In genomic region chr11:232783-233565, GRCh38 we compare ENCODE assay signal across 18 cellular contexts. TPM values are rescaled to one million over a fixed set of nuclear protein-coding genes. Genes with fewer than 3 reads are reported as not detected.
DNase-seq lines count a peak whose midpoint lies in the region; ATAC-seq and TF ChIP-seq lines count a peak whose summit lies in the region.
"Had no signal": no experiment of that assay in that cellular context is flagged by ENCODE, and none has a peak within 500 bp of the region (broad histone marks: within the 10 kb centered on the region; RNA-seq: fewer than 3 reads in every experiment).

No MANE protein-coding gene starts in this region.

- H3K36me3 Mint-ChIP-seq in activated T-cell treated with anti-CD3 and anti-CD28 coated beads, Interleukin-2, amount 50 U/mL, for 72 hours (ENCODE audit: insufficient read depth in 2 of 2): peaks cover 0 to 1% of the 10 kb centered on the region in 2 donors
- H3K36me3 Mint-ChIP-seq in brain (peaks cover 26% of the 10 kb centered on the region), neural progenitor cell (peaks cover 11% of the 10 kb centered on the region)

- peak overlapping the region; percentile 5 for H3K27ac Mint-ChIP-seq in activated T-cell treated with anti-CD3 and anti-CD28 coated beads, Interleukin-2, amount 50 U/mL, for 72 hours
- H3K27ac Mint-ChIP-seq in brain (peak overlapping the region in 2 of 5 experiments; percentile 37 to 75), neural progenitor cell (peak overlapping the region; percentile 51)

- no peak for DNase-seq in activated T-cell treated with anti-CD3 and anti-CD28 coated beads, Interleukin-2, amount 50 U/mL, for 72 hours
- no peak for DNase-seq in activated T-cell treated with anti-CD3 and anti-CD28 coated beads, Interleukin-2, amount 50 U/mL, for 48 hours
- DNase-seq in H7 (peak; percentile 17), neural progenitor cell (ENCODE audit: low spot score) (no peak), SKM-1 treated with dmso at 0.1 percent for 144 hours (lab: John Stamatoyannopoulos, UW; ENCODE audit: unreplicated experiment) (no peak), upper lobe of right lung (no peak)
- DNase-seq: DND-41, GF-D8, KBM-7, NCI-H1092, NCI-H1694, NCI-H345, NCI-H526 treated with DMSO at 0.1 percent for 48 hours had no signal

- no peak overlapping the region for H3K4me3 Mint-ChIP-seq in activated T-cell treated with anti-CD3 and anti-CD28 coated beads, Interleukin-2, amount 50 U/mL, for 72 hours
- H3K4me3 Mint-ChIP-seq in brain (peak overlapping the region in 3 of 5 experiments; percentile 4 to 53 (median 6)), neural progenitor cell (peak overlapping the region; percentile 47)

- no peak overlapping the region for H3K4me2 ChIP-seq in neural progenitor cell

- no peaks in the 10 kb centered on the region for H3K27me3 Mint-ChIP-seq in activated T-cell treated with anti-CD3 and anti-CD28 coated beads, Interleukin-2, amount 50 U/mL, for 72 hours (ENCODE audit: low read depth)
- H3K27me3 Mint-ChIP-seq in brain: no peaks in the 10 kb centered on the region
- H3K27me3 Mint-ChIP-seq in neural progenitor cell (ENCODE audit: insufficient read depth, low read depth): peaks cover 4% of the 10 kb centered on the region

- H3K9me3 ChIP-seq in neural progenitor cell (ENCODE audit: low read depth) (no peaks in the 10 kb centered on the region), upper lobe of right lung (no peaks in the 10 kb centered on the region)

- H3F3A ChIP-seq in neural progenitor cell (ENCODE audit: low read depth): peaks cover 12% of the 10 kb centered on the region

- H3K4me3 ChIP-seq in H7 (ENCODE audit: insufficient read depth, low read depth, low read length) (no peak overlapping the region), neural progenitor cell (no peak overlapping the region), upper lobe of right lung (no peak overlapping the region)

- H3K9ac ChIP-seq in neural progenitor cell: no peak overlapping the region

- H3K27ac ChIP-seq in neural progenitor cell (no peak overlapping the region), upper lobe of right lung (no peak overlapping the region)
- H3K27ac ChIP-seq: HL-60 had no signal

- H3K79me2 ChIP-seq in neural progenitor cell (ENCODE audit: low read depth): peaks cover 23% of the 10 kb centered on the region

- no peaks in the 10 kb centered on the region for H3K9me3 Mint-ChIP-seq in activated T-cell treated with anti-CD3 and anti-CD28 coated beads, Interleukin-2, amount 50 U/mL, for 72 hours
- H3K9me3 Mint-ChIP-seq in brain (no peaks in the 10 kb centered on the region), neural progenitor cell (no peaks in the 10 kb centered on the region)

- H2AFZ ChIP-seq in neural progenitor cell (replicated peaks): no peak overlapping the region

- ATAC-seq in activated T-cell treated with anti-CD3 and anti-CD28 coated beads, Interleukin-2, amount 50 U/mL, for 72 hours (replicated peaks in 1 of 2): no peak
- ATAC-seq in upper lobe of right lung (no peak), HG03354 (IDR thresholded peaks at IDR 0.05; ENCODE audit: poor library complexity, severe bottlenecking, unreplicated experiment) (no peak)

- intact Hi-C loops in upper lobe of right lung (cut with DNase I): no loop called here

- peaks cover 21% of the 10 kb centered on the region for H3K4me1 Mint-ChIP-seq in activated T-cell treated with anti-CD3 and anti-CD28 coated beads, Interleukin-2, amount 50 U/mL, for 72 hours (ENCODE audit: low read depth)
- H3K4me1 Mint-ChIP-seq in brain (peaks cover 31% of the 10 kb centered on the region), neural progenitor cell (peaks cover 14% of the 10 kb centered on the region)

- no peaks in the 10 kb centered on the region for H3K27me3 ChIP-seq in H7 (ENCODE audit: control insufficient read depth, insufficient read depth, low read length)
- H3K27me3 ChIP-seq in neural progenitor cell: no peaks in the 10 kb centered on the region
- no peaks in the 10 kb centered on the region for H3K27me3 ChIP-seq in upper lobe of right lung

- peaks cover 6% of the 10 kb centered on the region for H4K20me1 ChIP-seq in neural progenitor cell (ENCODE audit: low read depth)

- no peaks in the 10 kb centered on the region for H3K36me3 ChIP-seq in H7 (replicated peaks; ENCODE audit: control insufficient read depth, insufficient read depth, low read length)
- H3K36me3 ChIP-seq in neural progenitor cell: no peaks in the 10 kb centered on the region
- H3K36me3 ChIP-seq in upper lobe of right lung: peaks cover 5% of the 10 kb centered on the region

- no peak for TF ChIP-seq CTCF in brain (conservative IDR thresholded peaks at IDR 0.05)
- no peak for TF ChIP-seq CTCF in neural progenitor cell (IDR thresholded peaks at IDR 0.05)
- no peak for TF ChIP-seq CTCF in upper lobe of right lung (IDR thresholded peaks at IDR 0.05)

- H3K4me1 ChIP-seq in neural progenitor cell (peaks cover 10% of the 10 kb centered on the region), upper lobe of right lung (peaks cover 14% of the 10 kb centered on the region)

RNA-seq across cellular contexts. Expression of gene SIRT3, which starts 3.2 kb away (rescaled TPM):
- 10 to 100 TPM; 36.5 to 39.0 TPM for total RNA-seq in activated T-cell treated with anti-CD3 and anti-CD28 coated beads, Interleukin-2, amount 50 U/mL, for 72 hours
- total RNA-seq in H7 (2014; rRNA removed; shearing (Covaris generic)): 10.7 and 12.3 TPM in 2 replicates
- polyA plus RNA-seq in brain (ENCODE audit: insufficient read depth, low read depth, low replicate concordance): 17.3 TPM
- 22.4 and 22.6 TPM in 2 replicates for total RNA-seq in neural progenitor cell (ENCODE audit: low replicate concordance)
- total RNA-seq in upper lobe of right lung: 15.7 TPM

RNA-seq across cellular contexts. Expression of gene PSMD13, which starts 3.8 kb away (rescaled TPM):
- 100 to 1,000 TPM; 133 to 174 TPM for total RNA-seq in activated T-cell treated with anti-CD3 and anti-CD28 coated beads, Interleukin-2, amount 50 U/mL, for 72 hours
- 186 and 234 TPM in 2 replicates for total RNA-seq in H7 (2014; rRNA removed; shearing (Covaris generic))
- polyA plus RNA-seq in brain (ENCODE audit: insufficient read depth, low read depth, low replicate concordance): 86.5 TPM
- total RNA-seq in neural progenitor cell (ENCODE audit: low replicate concordance) (90.6 and 106 TPM in 2 replicates), upper lobe of right lung (89.9 TPM)

RNA-seq across cellular contexts. Expression of gene RIC8A, which starts 25.5 kb away (rescaled TPM):
- 100 to 1,000 TPM; 118 to 134 TPM for total RNA-seq in activated T-cell treated with anti-CD3 and anti-CD28 coated beads, Interleukin-2, amount 50 U/mL, for 72 hours
- total RNA-seq in H7 (2014; rRNA removed; shearing (Covaris generic)): 103 and 125 TPM in 2 replicates
- 58.4 TPM for polyA plus RNA-seq in brain (ENCODE audit: insufficient read depth, low read depth, low replicate concordance)
- total RNA-seq in neural progenitor cell (ENCODE audit: low replicate concordance): 45.0 and 67.2 TPM in 2 replicates
- total RNA-seq in upper lobe of right lung: 91.8 TPM

RNA-seq across cellular contexts. Expression of gene BET1L, which starts 25.8 kb away (rescaled TPM):
- 10 to 100 TPM; 64.6 to 76.8 TPM for total RNA-seq in activated T-cell treated with anti-CD3 and anti-CD28 coated beads, Interleukin-2, amount 50 U/mL, for 72 hours
- 21.5 and 23.7 TPM in 2 replicates for total RNA-seq in H7 (2014; rRNA removed; shearing (Covaris generic))
- 23.8 TPM for polyA plus RNA-seq in brain (ENCODE audit: insufficient read depth, low read depth, low replicate concordance)
- total RNA-seq in neural progenitor cell (ENCODE audit: low replicate concordance): 13.1 and 16.8 TPM in 2 replicates
- 57.9 TPM for total RNA-seq in upper lobe of right lung

RNA-seq across cellular contexts. Expression of gene SCGB1C1, which starts 40.1 kb away (rescaled TPM):
- total RNA-seq in activated T-cell treated with anti-CD3 and anti-CD28 coated beads, Interleukin-2, amount 50 U/mL, for 72 hours: not detected
- total RNA-seq in H7 (2014; rRNA removed; shearing (Covaris generic)): not detected in 2 replicates
- not detected for polyA plus RNA-seq in brain (ENCODE audit: insufficient read depth, low read depth, low replicate concordance)
- total RNA-seq in neural progenitor cell (ENCODE audit: low replicate concordance): not detected in 2 replicates
- total RNA-seq in upper lobe of right lung: not detected
- total RNA-seq: A673, M059J had no signal

Comparison
In these comparisons a context has a peak if more than half of its experiments do, and no peak if none do; other contexts are left out.
1. H3K4me3 Mint-ChIP-seq: peak in brain (3 of 5) and neural progenitor cell (single experiment); none in activated T-cell treated with anti-CD3 and anti-CD28 coated beads, Interleukin-2, amount 50 U/mL, for 72 hours (0 of 2).